In genomic region chr10:52864459-52865106, GRCh38 we compare ENCODE assay signal across 12 cellular contexts.
DNase-seq lines count a peak whose midpoint lies in the region; ATAC-seq and TF ChIP-seq lines count a peak whose summit lies in the region.
"Had no signal": no experiment of that assay in that cellular context is flagged by ENCODE, and none has a peak within 500 bp of the region (broad histone marks: within the 10 kb centered on the region; RNA-seq: fewer than 3 reads in every experiment).

No MANE protein-coding gene starts in this region.

- no peak for ATAC-seq in GM18505 (IDR thresholded peaks at IDR 0.05; ENCODE audit: unreplicated experiment)

- H3K4me3 ChIP-seq in cardiac fibroblast (replicated peaks in 1 of 2; ENCODE audit: low read depth in 2 of 2, low read length in 2 of 2), result no peak overlapping the region
- H3K4me3 ChIP-seq in liver (ENCODE audit: low read depth in 1 of 3, low read length in 3 of 3), result no peak overlapping the region
- H3K4me3 ChIP-seq: breast epithelium had no signal

- H3K9ac ChIP-seq in liver (ENCODE audit: low read depth in 1 of 2, low read length in 2 of 2), result no peak overlapping the region

- no peaks in the 10 kb centered on the region for H3K27me3 ChIP-seq in liver (ENCODE audit: control insufficient read depth in 4 of 4, insufficient read depth in 4 of 4, low read length in 3 of 4)
- H3K27me3 ChIP-seq: breast epithelium had no signal

- H3K36me3 ChIP-seq in liver (ENCODE audit: control insufficient read depth in 4 of 4, insufficient read depth in 3 of 4, low read depth in 1 of 4, low read length in 3 of 4), result no peaks in the 10 kb centered on the region
- H3K36me3 ChIP-seq: breast epithelium, WERI-Rb-1 had no signal

- no peak overlapping the region for H3K27ac ChIP-seq in liver (ENCODE audit: low read depth in 1 of 2, low read length in 2 of 2)
- H3K27ac ChIP-seq in caudate nucleus (ENCODE audit: low read depth, low read length), result no peak overlapping the region
- H3K27ac ChIP-seq: breast epithelium, C4-2B, WERI-Rb-1 had no signal

- no peaks in the 10 kb centered on the region for H3K4me1 ChIP-seq in liver (ENCODE audit: control insufficient read depth in 4 of 4, insufficient read depth in 4 of 4, low read length in 3 of 4)
- H3K4me1 ChIP-seq: breast epithelium had no signal

- peaks cover 0 to 7% (median 0%) of the 10 kb centered on the region in 4 donors for H3K9me3 ChIP-seq in liver (ENCODE audit: control insufficient read depth in 4 of 4, low read length in 3 of 4)

- peak; percentile 86 for DNase-seq in Caki2 (ENCODE audit: low read depth)
- peak; percentile 97 for DNase-seq in HT1080 (ENCODE audit: low read depth)
- peak; percentile 90 to 92 for DNase-seq in cardiac fibroblast (ENCODE audit: low read depth in 2 of 2)
- DNase-seq in effector CD8-positive, alpha-beta T cell (lab: John Stamatoyannopoulos, UW), result no peak
- DNase-seq in caudate nucleus (lab: John Stamatoyannopoulos, UW), result no peak
- no peak for DNase-seq in D341Med (ENCODE audit: low spot score)
- DNase-seq: NCI-H1092, WERI-Rb-1 had no signal

- no peak for TF ChIP-seq RAD21 in liver (IDR thresholded peaks at IDR 0.05)

- TF ChIP-seq POLR2A in GM18505 (IDR thresholded peaks at IDR 0.05; ENCODE audit: borderline replicate concordance, extremely low read depth, insufficient read depth, insufficient read length), result no peak

- TF ChIP-seq CTCF in cardiac fibroblast (IDR thresholded peaks at IDR 0.05; ENCODE audit: low read depth, low read length), result no peak
- TF ChIP-seq CTCF in liver (IDR thresholded peaks at IDR 0.05; ENCODE audit: low read depth, low read length, missing input control), result no peak

- WGBS in liver, result 66% methylated on average over 10 of the region's 10 CpGs

- in situ Hi-C loops in Caki2 (cut with HindIII; ENCODE audit: low pct_unique_long_range_greater_than_20kb, low sequenced_read_pairs), result no loop called here

TF ChIP-seq in liver, 16 proteins besides CTCF, POLR2A, EP300 and RAD21:
- TF ChIP-seq FOXA1 (IDR thresholded peaks at IDR 0.05) (no peak), NR2F2 (IDR thresholded peaks at IDR 0.05) (peak; percentile 71)
TF ChIP-seq in liver: peak in this region for 1.

Comparison
In these comparisons a context has a peak if more than half of its experiments do, and no peak if none do; other contexts are left out.
1. DNase-seq: peak in Caki2 (single experiment), HT1080 (single experiment) and cardiac fibroblast (2 of 2); none in effector CD8-positive, alpha-beta T cell (single experiment), caudate nucleus (0 of 61) and D341Med (single experiment).